Comparison of ENCODE assay signal across 1 cellular context in the genomic region with DNA sequence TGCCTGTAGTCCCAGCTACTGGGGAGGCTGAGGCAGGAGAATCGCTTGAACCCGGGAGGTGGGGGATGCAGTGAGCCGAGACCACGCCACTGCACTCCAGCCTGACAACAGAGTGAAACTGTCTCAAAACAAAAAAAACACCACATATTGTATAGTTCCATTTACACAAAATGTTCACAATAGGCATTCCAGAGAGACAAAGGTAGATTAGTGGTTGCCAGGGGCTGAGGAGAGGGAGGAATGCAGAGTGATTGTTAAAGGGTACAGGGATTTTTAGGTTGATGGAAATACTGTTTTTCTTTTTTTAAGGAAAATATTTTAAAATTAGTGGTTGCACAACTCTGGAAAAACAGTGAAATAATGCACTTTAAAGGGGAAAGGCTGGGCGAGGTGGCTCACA.
TF ChIP-seq lines count a peak whose summit lies in the region.

No MANE protein-coding gene starts in this region.

TF ChIP-seq in GM23338, 12 proteins besides CTCF, POLR2A, EP300 and RAD21 (continued from another document):
- TF ChIP-seq, protein P1, sequence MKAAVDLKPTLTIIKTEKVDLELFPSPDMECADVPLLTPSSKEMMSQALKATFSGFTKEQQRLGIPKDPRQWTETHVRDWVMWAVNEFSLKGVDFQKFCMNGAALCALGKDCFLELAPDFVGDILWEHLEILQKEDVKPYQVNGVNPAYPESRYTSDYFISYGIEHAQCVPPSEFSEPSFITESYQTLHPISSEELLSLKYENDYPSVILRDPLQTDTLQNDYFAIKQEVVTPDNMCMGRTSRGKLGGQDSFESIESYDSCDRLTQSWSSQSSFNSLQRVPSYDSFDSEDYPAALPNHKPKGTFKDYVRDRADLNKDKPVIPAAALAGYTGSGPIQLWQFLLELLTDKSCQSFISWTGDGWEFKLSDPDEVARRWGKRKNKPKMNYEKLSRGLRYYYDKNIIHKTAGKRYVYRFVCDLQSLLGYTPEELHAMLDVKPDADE (IDR thresholded peaks at IDR 0.05): no peak
- TF ChIP-seq EZH2 (IDR thresholded peaks at IDR 0.05; ENCODE audit: low read depth, unreplicated experiment) (no peak), JUNB (IDR thresholded peaks at IDR 0.05; ENCODE audit: unreplicated experiment) (no peak), EZH2phosphoT487 (IDR thresholded peaks at IDR 0.05; ENCODE audit: unreplicated experiment) (no peak), STAT1 (IDR thresholded peaks at IDR 0.05; ENCODE audit: unreplicated experiment) (no peak), ZNF114 (CRISPR knock-in tag; IDR thresholded peaks at IDR 0.05) (no peak), ZNF331 (CRISPR knock-in tag; IDR thresholded peaks at IDR 0.05; ENCODE audit: low read depth) (no peak), NANOG (IDR thresholded peaks at IDR 0.05; ENCODE audit: borderline replicate concordance) (no peak), CREB1 (CRISPR knock-in tag; IDR thresholded peaks at IDR 0.05; ENCODE audit: low read depth) (no peak)
- TF ChIP-seq, protein P2, sequence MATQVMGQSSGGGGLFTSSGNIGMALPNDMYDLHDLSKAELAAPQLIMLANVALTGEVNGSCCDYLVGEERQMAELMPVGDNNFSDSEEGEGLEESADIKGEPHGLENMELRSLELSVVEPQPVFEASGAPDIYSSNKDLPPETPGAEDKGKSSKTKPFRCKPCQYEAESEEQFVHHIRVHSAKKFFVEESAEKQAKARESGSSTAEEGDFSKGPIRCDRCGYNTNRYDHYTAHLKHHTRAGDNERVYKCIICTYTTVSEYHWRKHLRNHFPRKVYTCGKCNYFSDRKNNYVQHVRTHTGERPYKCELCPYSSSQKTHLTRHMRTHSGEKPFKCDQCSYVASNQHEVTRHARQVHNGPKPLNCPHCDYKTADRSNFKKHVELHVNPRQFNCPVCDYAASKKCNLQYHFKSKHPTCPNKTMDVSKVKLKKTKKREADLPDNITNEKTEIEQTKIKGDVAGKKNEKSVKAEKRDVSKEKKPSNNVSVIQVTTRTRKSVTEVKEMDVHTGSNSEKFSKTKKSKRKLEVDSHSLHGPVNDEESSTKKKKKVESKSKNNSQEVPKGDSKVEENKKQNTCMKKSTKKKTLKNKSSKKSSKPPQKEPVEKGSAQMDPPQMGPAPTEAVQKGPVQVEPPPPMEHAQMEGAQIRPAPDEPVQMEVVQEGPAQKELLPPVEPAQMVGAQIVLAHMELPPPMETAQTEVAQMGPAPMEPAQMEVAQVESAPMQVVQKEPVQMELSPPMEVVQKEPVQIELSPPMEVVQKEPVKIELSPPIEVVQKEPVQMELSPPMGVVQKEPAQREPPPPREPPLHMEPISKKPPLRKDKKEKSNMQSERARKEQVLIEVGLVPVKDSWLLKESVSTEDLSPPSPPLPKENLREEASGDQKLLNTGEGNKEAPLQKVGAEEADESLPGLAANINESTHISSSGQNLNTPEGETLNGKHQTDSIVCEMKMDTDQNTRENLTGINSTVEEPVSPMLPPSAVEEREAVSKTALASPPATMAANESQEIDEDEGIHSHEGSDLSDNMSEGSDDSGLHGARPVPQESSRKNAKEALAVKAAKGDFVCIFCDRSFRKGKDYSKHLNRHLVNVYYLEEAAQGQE (IDR thresholded peaks at IDR 0.05; ENCODE audit: unreplicated experiment): no peak
- TF ChIP-seq, protein P3, sequence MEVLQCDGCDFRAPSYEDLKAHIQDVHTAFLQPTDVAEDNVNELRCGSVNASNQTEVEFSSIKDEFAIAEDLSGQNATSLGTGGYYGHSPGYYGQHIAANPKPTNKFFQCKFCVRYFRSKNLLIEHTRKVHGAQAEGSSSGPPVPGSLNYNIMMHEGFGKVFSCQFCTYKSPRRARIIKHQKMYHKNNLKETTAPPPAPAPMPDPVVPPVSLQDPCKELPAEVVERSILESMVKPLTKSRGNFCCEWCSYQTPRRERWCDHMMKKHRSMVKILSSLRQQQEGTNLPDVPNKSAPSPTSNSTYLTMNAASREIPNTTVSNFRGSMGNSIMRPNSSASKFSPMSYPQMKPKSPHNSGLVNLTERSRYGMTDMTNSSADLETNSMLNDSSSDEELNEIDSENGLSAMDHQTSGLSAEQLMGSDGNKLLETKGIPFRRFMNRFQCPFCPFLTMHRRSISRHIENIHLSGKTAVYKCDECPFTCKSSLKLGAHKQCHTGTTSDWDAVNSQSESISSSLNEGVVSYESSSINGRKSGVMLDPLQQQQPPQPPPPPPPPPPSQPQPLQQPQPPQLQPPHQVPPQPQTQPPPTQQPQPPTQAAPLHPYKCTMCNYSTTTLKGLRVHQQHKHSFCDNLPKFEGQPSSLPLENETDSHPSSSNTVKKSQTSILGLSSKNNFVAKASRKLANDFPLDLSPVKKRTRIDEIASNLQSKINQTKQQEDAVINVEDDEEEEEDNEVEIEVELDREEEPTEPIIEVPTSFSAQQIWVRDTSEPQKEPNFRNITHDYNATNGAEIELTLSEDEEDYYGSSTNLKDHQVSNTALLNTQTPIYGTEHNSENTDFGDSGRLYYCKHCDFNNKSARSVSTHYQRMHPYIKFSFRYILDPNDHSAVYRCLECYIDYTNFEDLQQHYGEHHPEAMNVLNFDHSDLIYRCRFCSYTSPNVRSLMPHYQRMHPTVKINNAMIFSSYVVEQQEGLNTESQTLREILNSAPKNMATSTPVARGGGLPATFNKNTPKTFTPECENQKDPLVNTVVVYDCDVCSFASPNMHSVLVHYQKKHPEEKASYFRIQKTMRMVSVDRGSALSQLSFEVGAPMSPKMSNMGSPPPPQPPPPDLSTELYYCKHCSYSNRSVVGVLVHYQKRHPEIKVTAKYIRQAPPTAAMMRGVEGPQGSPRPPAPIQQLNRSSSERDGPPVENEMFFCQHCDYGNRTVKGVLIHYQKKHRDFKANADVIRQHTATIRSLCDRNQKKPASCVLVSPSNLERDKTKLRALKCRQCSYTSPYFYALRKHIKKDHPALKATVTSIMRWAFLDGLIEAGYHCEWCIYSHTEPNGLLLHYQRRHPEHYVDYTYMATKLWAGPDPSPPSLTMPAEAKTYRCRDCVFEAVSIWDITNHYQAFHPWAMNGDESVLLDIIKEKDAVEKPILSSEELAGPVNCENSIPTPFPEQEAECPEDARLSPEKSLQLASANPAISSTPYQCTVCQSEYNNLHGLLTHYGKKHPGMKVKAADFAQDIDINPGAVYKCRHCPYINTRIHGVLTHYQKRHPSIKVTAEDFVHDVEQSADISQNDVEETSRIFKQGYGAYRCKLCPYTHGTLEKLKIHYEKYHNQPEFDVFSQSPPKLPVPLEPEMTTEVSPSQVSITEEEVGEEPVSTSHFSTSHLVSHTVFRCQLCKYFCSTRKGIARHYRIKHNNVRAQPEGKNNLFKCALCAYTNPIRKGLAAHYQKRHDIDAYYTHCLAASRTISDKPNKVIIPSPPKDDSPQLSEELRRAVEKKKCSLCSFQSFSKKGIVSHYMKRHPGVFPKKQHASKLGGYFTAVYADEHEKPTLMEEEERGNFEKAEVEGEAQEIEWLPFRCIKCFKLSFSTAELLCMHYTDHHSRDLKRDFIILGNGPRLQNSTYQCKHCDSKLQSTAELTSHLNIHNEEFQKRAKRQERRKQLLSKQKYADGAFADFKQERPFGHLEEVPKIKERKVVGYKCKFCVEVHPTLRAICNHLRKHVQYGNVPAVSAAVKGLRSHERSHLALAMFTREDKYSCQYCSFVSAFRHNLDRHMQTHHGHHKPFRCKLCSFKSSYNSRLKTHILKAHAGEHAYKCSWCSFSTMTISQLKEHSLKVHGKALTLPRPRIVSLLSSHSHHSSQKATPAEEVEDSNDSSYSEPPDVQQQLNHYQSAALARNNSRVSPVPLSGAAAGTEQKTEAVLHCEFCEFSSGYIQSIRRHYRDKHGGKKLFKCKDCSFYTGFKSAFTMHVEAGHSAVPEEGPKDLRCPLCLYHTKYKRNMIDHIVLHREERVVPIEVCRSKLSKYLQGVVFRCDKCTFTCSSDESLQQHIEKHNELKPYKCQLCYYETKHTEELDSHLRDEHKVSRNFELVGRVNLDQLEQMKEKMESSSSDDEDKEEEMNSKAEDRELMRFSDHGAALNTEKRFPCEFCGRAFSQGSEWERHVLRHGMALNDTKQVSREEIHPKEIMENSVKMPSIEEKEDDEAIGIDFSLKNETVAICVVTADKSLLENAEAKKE (CRISPR knock-in tag; IDR thresholded peaks at IDR 0.05): no peak
TF ChIP-seq in GM23338: peak in this region for 0.
